Comparison of ENCODE assay signal across 8 cellular contexts in the genomic region with DNA sequence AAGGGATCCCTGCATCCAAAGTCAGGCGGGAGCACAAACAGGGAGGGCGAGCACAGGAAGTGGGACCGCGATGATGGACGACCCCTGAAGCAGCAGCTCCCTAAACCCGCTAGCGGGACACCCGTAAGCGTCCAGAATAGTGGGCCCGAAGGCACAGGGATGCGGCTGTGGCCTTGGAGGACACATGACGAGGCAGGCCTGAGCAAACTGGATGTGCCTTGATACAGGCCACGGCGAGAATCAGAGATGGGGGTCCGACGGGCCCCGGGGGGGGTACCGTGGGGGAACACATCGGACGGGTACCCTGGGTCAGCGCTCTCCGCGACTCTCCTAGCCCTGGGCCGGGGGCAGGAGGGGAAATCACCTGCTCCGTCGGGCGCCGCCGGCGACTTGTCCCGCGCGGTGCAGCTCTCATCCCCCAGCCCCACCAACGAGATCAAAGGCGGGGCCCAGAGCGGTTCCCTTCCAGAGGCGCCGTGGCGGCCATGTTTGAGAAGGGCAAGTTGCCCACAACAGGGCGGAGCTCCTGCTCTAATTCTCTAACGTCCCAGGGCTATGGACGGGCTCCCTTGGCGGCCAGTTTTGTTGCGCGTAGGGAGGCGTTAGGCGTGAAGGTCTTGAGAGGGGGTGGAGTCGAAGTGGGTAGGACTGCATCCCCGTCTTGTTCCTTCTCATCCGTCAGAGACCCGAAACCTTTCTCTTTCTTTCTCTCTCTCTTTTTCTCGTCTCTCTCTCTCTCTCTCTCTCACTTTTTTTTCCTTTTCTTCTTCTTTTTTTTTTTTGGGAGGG. TPM values are rescaled to one million over a fixed set of nuclear protein-coding genes. Genes with fewer than 3 reads are reported as not detected.
A peak's percentile ranks its signal among the peaks of the same experiment; 100 is the strongest.
DNase-seq lines count a peak whose midpoint lies in the region; ATAC-seq, FAIRE-seq and TF ChIP-seq lines count a peak whose summit lies in the region.

A gene with protein sequence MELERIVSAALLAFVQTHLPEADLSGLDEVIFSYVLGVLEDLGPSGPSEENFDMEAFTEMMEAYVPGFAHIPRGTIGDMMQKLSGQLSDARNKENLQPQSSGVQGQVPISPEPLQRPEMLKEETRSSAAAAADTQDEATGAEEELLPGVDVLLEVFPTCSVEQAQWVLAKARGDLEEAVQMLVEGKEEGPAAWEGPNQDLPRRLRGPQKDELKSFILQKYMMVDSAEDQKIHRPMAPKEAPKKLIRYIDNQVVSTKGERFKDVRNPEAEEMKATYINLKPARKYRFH (minus strand): TSS at position 413 of the 789 bp plus-strand sequence. CDS start 7,386 bp downstream, outside the sequence.

- H3K4me1 ChIP-seq in adrenal gland (replicated peaks in 1 of 2): peaks cover 8 to 14% of the 10 kb centered on the region in 2 donors
- H3K4me1 ChIP-seq in upper lobe of right lung: peaks cover 26% of the 10 kb centered on the region

- WGBS in adrenal gland, 4 donors: 0 to 1% (median 0%) methylated on average over 13 to 52 of the region's 52 CpGs

- ATAC-seq in HG02852 (IDR thresholded peaks at IDR 0.05; ENCODE audit: unreplicated experiment) (peak; percentile 90), upper lobe of right lung (peak; percentile 95)

- H3K27ac ChIP-seq in adrenal gland: peak within 1 kb of the TSS in 4 of 5 donors; percentile 9 to 81 (median 71)
- peak within 1 kb of the TSS; percentile 73 for H3K27ac ChIP-seq in upper lobe of right lung

- peak; percentile 97 for FAIRE-seq in GM12892 (lab: Jason Lieb, UNC)

- no peak for TF ChIP-seq CTCF in adrenal gland (IDR thresholded peaks at IDR 0.05)
- no peak for TF ChIP-seq CTCF in upper lobe of right lung (IDR thresholded peaks at IDR 0.05)

- intact Hi-C loops in adrenal gland (cut with DNase I) (no loop called here), cardiac septum (cut with DNase I) (loop anchor here (1.0 to 2.0 kb wide), 2 partner anchors 10 to 30 kb away; no protein-coding TSS in a partner anchor), posterior cingulate gyrus (cut with DNase I) (loop anchor here (1.0 kb wide), 1 partner anchor 11 kb away; no protein-coding TSS in a partner anchor), upper lobe of right lung (cut with DNase I) (no loop called here)

- H3K4me3 ChIP-seq in adrenal gland: peak within 1 kb of the TSS; percentile 57 to 83 (median 70)
- peak within 1 kb of the TSS; percentile 65 for H3K4me3 ChIP-seq in upper lobe of right lung

- TF ChIP-seq POLR2A in GM12892 (IDR thresholded peaks at IDR 0.05; ENCODE audit: low read depth, low read length): peak; percentile 73; the same call in 1 of the 2 replicates
- peak in 1 of 2 donors; percentile 39 for TF ChIP-seq POLR2A in adrenal gland (IDR thresholded peaks at IDR 0.05)

- H3K27me3 ChIP-seq in adrenal gland (no peaks in the 10 kb centered on the region), upper lobe of right lung (no peaks in the 10 kb centered on the region)

- H3K36me3 ChIP-seq in adrenal gland (replicated peaks in 1 of 2): no peaks in the 10 kb centered on the region
- H3K36me3 ChIP-seq in upper lobe of right lung: no peaks in the 10 kb centered on the region

- H3K9me3 ChIP-seq in adrenal gland (replicated peaks in 1 of 3) (no peaks in the 10 kb centered on the region), upper lobe of right lung (no peaks in the 10 kb centered on the region)

- DNase-seq in GM12892 (ENCODE audit: insufficient read length) (peak; percentile 91), NCI-H146 (lab: John Stamatoyannopoulos, UW) (peak; percentile 98), T-helper 1 cell (peak; percentile 84 to 96 (median 89)), adrenal gland (peak; percentile 96 to 98 (median 97)), cardiac septum (ENCODE audit: low spot score) (peak; percentile 99), posterior cingulate gyrus (peak; percentile 94 to 100 (median 98)), upper lobe of right lung (peak; percentile 98)

RNA-seq across cellular contexts. Expression of the gene that starts here (rescaled TPM):
- polyA plus RNA-seq in GM12892 (2012; ENCODE audit: missing spikeins): 66.9 TPM
- total RNA-seq in adrenal gland (100 to 1,000 TPM in 1 of 8 donors, 10 to 100 TPM in 7; 76.9 to 115 (median 87.0) TPM), cardiac septum (62.4 TPM), upper lobe of right lung (44.8 TPM)
- polyA plus RNA-seq in adrenal gland: 10 to 100 TPM; 71.4 to 75.3 (median 73.1) TPM

Comparison
In these comparisons a context has a peak if more than half of its experiments do, and no peak if none do; other contexts are left out.
1. Peak in every context shown above with its lines: DNase-seq, ATAC-seq, H3K4me3 ChIP-seq and H3K27ac ChIP-seq.
2. intact Hi-C loops: an anchor here in cardiac septum (1.0 to 2.0 kb wide) and posterior cingulate gyrus (1.0 kb wide); none called in adrenal gland and upper lobe of right lung.